Comparison of ENCODE assay signal across 16 cellular contexts in genomic region chr3:72319202-72320095, GRCh38.
DNase-seq lines count a peak whose midpoint lies in the region; ATAC-seq, FAIRE-seq and TF ChIP-seq lines count a peak whose summit lies in the region.
"Had no signal": no experiment of that assay in that cellular context is flagged by ENCODE, and none has a peak within 500 bp of the region (broad histone marks: within the 10 kb centered on the region; RNA-seq: fewer than 3 reads in every experiment).

No MANE protein-coding gene starts in this region.

- intact Hi-C loops in endothelial cell of umbilical vein (cut with micrococcal nuclease): no loop called here

- H3K9ac ChIP-seq in endothelial cell of umbilical vein (replicated peaks; ENCODE audit: extremely low read depth, insufficient read depth, low read length) (no peak overlapping the region), neural progenitor cell (no peak overlapping the region)

- CTCF ChIA-PET in CD8-positive, alpha-beta memory T cell (lab: Charles Lee): no interaction called here
- CTCF ChIA-PET in endothelial cell of umbilical vein (lab: Charles Lee): interaction anchor here (0.7 to 1.8 kb wide), 2 partner anchors 28 to 364 kb away, joined by 3 to 4 read pairs; no protein-coding TSS in a partner anchor
- CTCF ChIA-PET in WTC11 (lab: Charles Lee): interaction anchor here (1.7 kb wide), 1 partner anchor 12 kb away, joined by 5 read pairs; no protein-coding TSS in a partner anchor

- H3K79me2 ChIP-seq in endothelial cell of umbilical vein (ENCODE audit: control insufficient read depth, insufficient read depth, low read length) (no peaks in the 10 kb centered on the region), neural progenitor cell (ENCODE audit: low read depth) (no peaks in the 10 kb centered on the region)

- no peaks in the 10 kb centered on the region for H3K9me1 ChIP-seq in endothelial cell of umbilical vein (replicated peaks; ENCODE audit: control insufficient read depth, extremely low read depth, insufficient read depth, low read length)

- H3K9me3 Mint-ChIP-seq in CD8-positive, alpha-beta memory T cell: peaks cover 0 to 2% (median 0%) of the 10 kb centered on the region in 5 donors
- H3K9me3 Mint-ChIP-seq in neural progenitor cell: no peaks in the 10 kb centered on the region
- H3K9me3 Mint-ChIP-seq in WTC11: peaks cover 4% of the 10 kb centered on the region; the same call in 1 of the 2 replicates
- H3K9me3 Mint-ChIP-seq: activated naive CD4-positive, alpha-beta T cell treated with anti-CD3 and anti-CD28 coated beads, Interleukin-2, amount 50 U/mL, for 24 hours; IgD-negative memory B cell had no signal

- no peaks in the 10 kb centered on the region for H3K4me1 ChIP-seq in CD8-positive, alpha-beta memory T cell (ENCODE audit: insufficient read depth, low read length)
- no peaks in the 10 kb centered on the region for H3K4me1 ChIP-seq in endothelial cell of umbilical vein (ENCODE audit: control insufficient read depth, extremely low read depth, insufficient read depth, low read length)
- H3K4me1 ChIP-seq in neural progenitor cell: no peaks in the 10 kb centered on the region

- H3K27me3 ChIP-seq in CD8-positive, alpha-beta memory T cell (ENCODE audit: insufficient read depth, low read length, poor library complexity, severe bottlenecking): no peaks in the 10 kb centered on the region
- H3K27me3 ChIP-seq in endothelial cell of umbilical vein (ENCODE audit: control insufficient read depth in 2 of 2, insufficient read depth in 2 of 2, low read length in 2 of 2) (peaks cover 11 to 22% of the 10 kb centered on the region in 2 experiments), neural progenitor cell (no peaks in the 10 kb centered on the region)

- no peak overlapping the region for H3K27ac Mint-ChIP-seq in CD8-positive, alpha-beta memory T cell
- H3K27ac Mint-ChIP-seq in neural progenitor cell: no peak overlapping the region
- no peak overlapping the region for H3K27ac Mint-ChIP-seq in WTC11
- H3K27ac Mint-ChIP-seq: activated CD8-positive, alpha-beta memory T cell treated with anti-CD3 and anti-CD28 coated beads, Interleukin-2, amount 10 ng/mL, durations not matched to agents 7 days and 5 days; activated naive CD4-positive, alpha-beta T cell treated with anti-CD3 and anti-CD28 coated beads, Interleukin-2, amount 50 U/mL, for 24 hours; IgD-negative memory B cell had no signal

- H3K9me3 ChIP-seq in CD8-positive, alpha-beta memory T cell (ENCODE audit: low read length): no peaks in the 10 kb centered on the region
- no peaks in the 10 kb centered on the region for H3K9me3 ChIP-seq in endothelial cell of umbilical vein (replicated peaks; ENCODE audit: control insufficient read depth, insufficient read depth, low read length)
- H3K9me3 ChIP-seq in neural progenitor cell (ENCODE audit: low read depth): no peaks in the 10 kb centered on the region

- DNase-seq in CD8-positive, alpha-beta memory T cell: no peak
- DNase-seq in M059J (ENCODE audit: low read depth) (peak; percentile 55), endothelial cell of umbilical vein (ENCODE audit: low read depth, low spot score) (peak; percentile 32), neural progenitor cell (ENCODE audit: low spot score) (no peak), pons (ENCODE audit: low spot score) (no peak), DMS79 (lab: John Stamatoyannopoulos, UW) (no peak), WTC11 (ENCODE audit: low spot score) (no peak)
- DNase-seq: activated CD8-positive, alpha-beta memory T cell treated with anti-CD3 and anti-CD28 coated beads, Interleukin-2, amount 10 ng/mL, durations not matched to agents 7 days and 5 days; naive thymus-derived CD4-positive, alpha-beta T cell; NCI-H1436 treated with DMSO at 0.1 percent for 48 hours; NCI-H526 had no signal

- H3K27me3 Mint-ChIP-seq in CD8-positive, alpha-beta memory T cell: no peaks in the 10 kb centered on the region
- peaks cover 12% of the 10 kb centered on the region for H3K27me3 Mint-ChIP-seq in neural progenitor cell (ENCODE audit: insufficient read depth, low read depth)
- no peaks in the 10 kb centered on the region; the same call in 1 of the 2 replicates for H3K27me3 Mint-ChIP-seq in WTC11 (ENCODE audit: low read depth)
- H3K27me3 Mint-ChIP-seq: activated CD8-positive, alpha-beta memory T cell treated with anti-CD3 and anti-CD28 coated beads, Interleukin-2, amount 10 ng/mL, durations not matched to agents 7 days and 5 days; activated naive CD4-positive, alpha-beta T cell treated with anti-CD3 and anti-CD28 coated beads, Interleukin-2, amount 50 U/mL, for 24 hours; IgD-negative memory B cell; naive thymus-derived CD4-positive, alpha-beta T cell had no signal

- H3F3A ChIP-seq in neural progenitor cell (ENCODE audit: low read depth): no peaks in the 10 kb centered on the region

- BruUV-seq in endothelial cell of umbilical vein (replicated peaks; lab: Mats Ljungman, UMichigan): no TSS peak

- H4K20me1 ChIP-seq in endothelial cell of umbilical vein (replicated peaks; ENCODE audit: control insufficient read depth, extremely low read depth, insufficient read depth, low read length) (no peaks in the 10 kb centered on the region), neural progenitor cell (ENCODE audit: low read depth) (no peaks in the 10 kb centered on the region)

- H2AFZ ChIP-seq in endothelial cell of umbilical vein (ENCODE audit: low read depth, low read length) (no peak overlapping the region), neural progenitor cell (replicated peaks) (no peak overlapping the region)

- no peak overlapping the region for H3K4me3 ChIP-seq in CD8-positive, alpha-beta memory T cell (ENCODE audit: low read length)
- H3K4me3 ChIP-seq in endothelial cell of umbilical vein (replicated peaks in 1 of 3; ENCODE audit: insufficient read depth in 1 of 3, low read depth in 1 of 3, low read length in 3 of 3): no peak overlapping the region
- H3K4me3 ChIP-seq in neural progenitor cell: no peak overlapping the region

- H3K36me3 Mint-ChIP-seq in CD8-positive, alpha-beta memory T cell: no peaks in the 10 kb centered on the region
- no peaks in the 10 kb centered on the region for H3K36me3 Mint-ChIP-seq in neural progenitor cell
- H3K36me3 Mint-ChIP-seq in WTC11: no peaks in the 10 kb centered on the region
- H3K36me3 Mint-ChIP-seq: activated CD8-positive, alpha-beta memory T cell treated with anti-CD3 and anti-CD28 coated beads, Interleukin-2, amount 10 ng/mL, durations not matched to agents 7 days and 5 days; activated naive CD4-positive, alpha-beta T cell treated with anti-CD3 and anti-CD28 coated beads, Interleukin-2, amount 50 U/mL, for 24 hours; IgD-negative memory B cell had no signal

- no peak overlapping the region for H3K4me3 Mint-ChIP-seq in CD8-positive, alpha-beta memory T cell
- H3K4me3 Mint-ChIP-seq in neural progenitor cell (peak overlapping the region; percentile 63), WTC11 (no peak overlapping the region)
- H3K4me3 Mint-ChIP-seq: activated CD8-positive, alpha-beta memory T cell treated with anti-CD3 and anti-CD28 coated beads, Interleukin-2, amount 10 ng/mL, durations not matched to agents 7 days and 5 days; activated naive CD4-positive, alpha-beta T cell treated with anti-CD3 and anti-CD28 coated beads, Interleukin-2, amount 50 U/mL, for 24 hours; IgD-negative memory B cell; naive thymus-derived CD4-positive, alpha-beta T cell had no signal

- peak; percentile 56 for FAIRE-seq in endothelial cell of umbilical vein (lab: Jason Lieb, UNC)
- FAIRE-seq: colon, islet of Langerhans had no signal

- peak overlapping the region; percentile 61 for H3K27ac ChIP-seq in CD8-positive, alpha-beta memory T cell (ENCODE audit: low read depth, low read length)
- no peak overlapping the region for H3K27ac ChIP-seq in endothelial cell of umbilical vein (ENCODE audit: insufficient read depth, low read depth, low read length)
- H3K27ac ChIP-seq in neural progenitor cell: no peak overlapping the region

- H3K36me3 ChIP-seq in CD8-positive, alpha-beta memory T cell (ENCODE audit: insufficient read depth, low read length): no peaks in the 10 kb centered on the region
- no peaks in the 10 kb centered on the region for H3K36me3 ChIP-seq in endothelial cell of umbilical vein (ENCODE audit: control insufficient read depth in 2 of 2, extremely low read depth in 1 of 2, insufficient read depth in 2 of 2, low read length in 2 of 2)
- H3K36me3 ChIP-seq in neural progenitor cell: no peaks in the 10 kb centered on the region

- H3K4me2 ChIP-seq in endothelial cell of umbilical vein (ENCODE audit: insufficient read depth, low read length): no peak overlapping the region
- H3K4me2 ChIP-seq in neural progenitor cell: no peak overlapping the region

- no peak for TF ChIP-seq CTCF in endothelial cell of umbilical vein (IDR thresholded peaks at IDR 0.05; ENCODE audit: extremely low read depth in 1 of 2, insufficient read depth in 1 of 2, low read depth in 1 of 2, low read length in 2 of 2)
- TF ChIP-seq CTCF in neural progenitor cell (IDR thresholded peaks at IDR 0.05): no peak
- no peak for TF ChIP-seq CTCF in WTC11 (IDR thresholded peaks at IDR 0.05)

- no peaks in the 10 kb centered on the region for H3K4me1 Mint-ChIP-seq in CD8-positive, alpha-beta memory T cell
- peaks cover 11% of the 10 kb centered on the region for H3K4me1 Mint-ChIP-seq in neural progenitor cell
- no peaks in the 10 kb centered on the region for H3K4me1 Mint-ChIP-seq in WTC11
- H3K4me1 Mint-ChIP-seq: activated CD8-positive, alpha-beta memory T cell treated with anti-CD3 and anti-CD28 coated beads, Interleukin-2, amount 10 ng/mL, durations not matched to agents 7 days and 5 days; activated naive CD4-positive, alpha-beta T cell treated with anti-CD3 and anti-CD28 coated beads, Interleukin-2, amount 50 U/mL, for 24 hours had no signal

- POLR2A ChIA-PET in CD8-positive, alpha-beta memory T cell (lab: Charles Lee): no interaction called here
- POLR2A ChIA-PET in endothelial cell of umbilical vein (lab: Charles Lee) (no interaction called here), WTC11 (lab: Charles Lee) (no interaction called here)

- dilution Hi-C loops in endothelial cell of umbilical vein (cut with MboI; ENCODE audit: extremely low pct_ligation_motif_present, low sequenced_read_pairs): no loop called here

- ATAC-seq in GM21737 (IDR thresholded peaks at IDR 0.05; ENCODE audit: unreplicated experiment) (no peak), WTC11 (no peak)
- ATAC-seq: activated CD8-positive, alpha-beta memory T cell treated with anti-CD3 and anti-CD28 coated beads, Interleukin-2, amount 10 ng/mL, durations not matched to agents 7 days and 5 days; naive thymus-derived CD4-positive, alpha-beta T cell had no signal

- TF ChIP-seq POLR2A in endothelial cell of umbilical vein (IDR thresholded peaks at IDR 0.05; ENCODE audit: low read depth, low read length): no peak

TF ChIP-seq in endothelial cell of umbilical vein, 7 proteins besides CTCF, POLR2A, EP300 and RAD21 (continues in another document):
- TF ChIP-seq FOS (IDR thresholded peaks at IDR 0.05; ENCODE audit: borderline replicate concordance, insufficient read depth, low read length) (peak; percentile 36), POLR2AphosphoS5 (IDR thresholded peaks at IDR 0.05; ENCODE audit: insufficient read depth, low read depth, low read length) (peak; percentile 39)

Comparison
In these comparisons a context has a peak if more than half of its experiments do, and no peak if none do; other contexts are left out.
1. DNase-seq: peak in M059J (single experiment) and endothelial cell of umbilical vein (single experiment); none in CD8-positive, alpha-beta memory T cell (0 of 5), neural progenitor cell (single experiment), pons (single experiment), DMS79 (single experiment) and WTC11 (single experiment).